Comparison of ENCODE assay signal across 15 cellular contexts in the genomic region with DNA sequence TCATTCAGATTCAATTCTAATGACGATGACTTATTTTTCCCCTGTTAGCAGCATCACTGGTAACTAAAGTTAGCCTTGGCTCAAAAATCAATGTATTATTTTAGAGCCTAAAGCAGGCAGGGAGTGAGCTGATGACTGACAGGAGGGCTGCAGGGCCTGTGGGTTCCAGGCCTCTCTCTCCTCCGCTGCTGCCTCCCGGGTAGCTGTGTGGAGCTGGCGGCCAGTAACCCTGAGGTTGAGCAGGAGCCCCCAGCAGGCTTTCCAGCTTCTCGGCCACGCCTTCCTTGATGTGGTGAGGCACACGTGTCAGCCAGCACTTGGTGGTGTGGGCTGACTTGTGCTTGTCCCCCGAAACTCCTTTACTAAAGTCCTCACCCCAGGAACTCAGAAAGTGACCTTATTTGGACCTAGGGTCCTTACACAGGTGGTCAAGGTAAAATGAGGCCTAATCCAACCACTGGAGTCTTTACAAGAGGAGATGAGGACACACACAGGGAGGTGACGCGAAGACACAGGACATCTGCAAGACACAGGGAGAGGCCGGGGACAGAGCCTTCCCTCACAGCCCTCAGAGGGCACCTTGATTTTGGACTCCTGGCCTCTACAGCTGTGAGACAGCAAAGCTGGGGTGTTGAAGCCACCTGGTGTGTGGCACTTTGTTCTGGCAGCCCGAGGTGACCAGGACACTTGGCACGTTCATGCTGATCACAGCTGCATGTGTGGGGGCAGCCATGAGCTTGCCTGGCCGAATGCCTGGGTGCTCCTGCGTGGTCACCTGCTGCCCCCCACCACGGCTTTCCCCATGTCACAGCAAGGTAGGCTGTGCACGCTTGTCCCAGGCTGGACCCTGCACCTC.
DNase-seq lines count a peak whose midpoint lies in the region; ATAC-seq lines count a peak whose summit lies in the region.
"Had no signal": no experiment of that assay in that cellular context is flagged by ENCODE, and none has a peak within 500 bp of the region (broad histone marks: within the 10 kb centered on the region; RNA-seq: fewer than 3 reads in every experiment).

No MANE protein-coding gene starts in this region.

- no peak overlapping the region for H2BK120ac ChIP-seq in neuronal stem cell (ENCODE audit: low read depth, low read length)

- H3K4me1 Mint-ChIP-seq in activated naive CD8-positive, alpha-beta T cell treated with anti-CD3 and anti-CD28 coated beads for 36 hours: peaks cover 2% of the 10 kb centered on the region
- H3K4me1 Mint-ChIP-seq: CD8-positive, alpha-beta memory T cell; T-cell had no signal

- no peak overlapping the region for H3K4me3 ChIP-seq in BLaER1 treated with 17β-estradiol and CSF1 and Interleukin-3, amounts not matched to agents 10 nM and 100 nM
- no peak overlapping the region for H3K4me3 ChIP-seq in neuronal stem cell (ENCODE audit: low read length in 2 of 2)

- H3K27me3 ChIP-seq in BLaER1 treated with 17β-estradiol and CSF1 and Interleukin-3, amounts not matched to agents 10 nM and 100 nM: peaks cover 0 to 21% (median 0%) of the 10 kb centered on the region in 11 experiments; a peak in 3 of 22 replicates
- H3K27me3 ChIP-seq in neuronal stem cell (ENCODE audit: control insufficient read depth in 3 of 3, insufficient read depth in 3 of 3, low read depth in 1 of 3, low read length in 3 of 3): no peaks in the 10 kb centered on the region

- H3K27me3 Mint-ChIP-seq in activated naive CD8-positive, alpha-beta T cell treated with anti-CD3 and anti-CD28 coated beads for 36 hours: peaks cover 3% of the 10 kb centered on the region

- intact Hi-C loops in cardiac septum (cut with DNase I): loop anchor here (2.0 to 5.0 kb wide), 2 partner anchors 27 to 57 kb away; no protein-coding TSS in a partner anchor

- H3K27ac ChIP-seq in BLaER1 treated with 17β-estradiol and CSF1 and Interleukin-3, amounts not matched to agents 10 nM and 100 nM: peak overlapping the region in 5 of 11 experiments; percentile 30 to 89 (median 87); a peak in 8 of 22 replicates
- H3K27ac ChIP-seq in neuronal stem cell (replicated peaks; ENCODE audit: low read length): no peak overlapping the region
- H3K27ac ChIP-seq: VCaP had no signal

- no CpG with 5 or more reads among the region's 17 CpGs for WGBS in neuronal stem cell (ENCODE audit: extremely low coverage in 2 of 2, insufficient read length in 2 of 2, insufficient replicate concordance in 1 of 2), 2 donors

- peak overlapping the region; percentile 76 for H3K18ac ChIP-seq in neuronal stem cell (ENCODE audit: low read length)

- no peaks in the 10 kb centered on the region for H3K36me3 ChIP-seq in BLaER1 treated with 17β-estradiol and CSF1 and Interleukin-3, amounts not matched to agents 10 nM and 100 nM
- H3K36me3 ChIP-seq in neuronal stem cell (replicated peaks in 1 of 2; ENCODE audit: control insufficient read depth in 2 of 2, insufficient read depth in 2 of 2, low read length in 2 of 2): no peaks in the 10 kb centered on the region

- H3K23ac ChIP-seq in neuronal stem cell (ENCODE audit: low read depth, low read length, poor library complexity): peak overlapping the region; percentile 67

- no peak overlapping the region for H3K4ac ChIP-seq in neuronal stem cell (ENCODE audit: low read length)

- H3K4me3 Mint-ChIP-seq in activated naive CD8-positive, alpha-beta T cell treated with anti-CD3 and anti-CD28 coated beads for 36 hours: no peak overlapping the region
- H3K4me3 Mint-ChIP-seq: activated naive CD4-positive, alpha-beta T cell treated with anti-CD3 and anti-CD28 coated beads for 36 hours; CD8-positive, alpha-beta memory T cell; IgD-negative memory B cell; T-cell had no signal

- H3K9me3 ChIP-seq in BLaER1 treated with 17β-estradiol and CSF1 and Interleukin-3, amounts not matched to agents 10 nM and 100 nM (replicated peaks in 1 of 11): no peaks in the 10 kb centered on the region
- H3K9me3 ChIP-seq in neuronal stem cell (replicated peaks in 1 of 2; ENCODE audit: control insufficient read depth in 2 of 2, insufficient read depth in 1 of 2, low read depth in 1 of 2, low read length in 2 of 2): no peaks in the 10 kb centered on the region

- no peak overlapping the region for H2BK12ac ChIP-seq in neuronal stem cell (ENCODE audit: low read length)

- no peak overlapping the region for H3K27ac Mint-ChIP-seq in activated naive CD8-positive, alpha-beta T cell treated with anti-CD3 and anti-CD28 coated beads for 36 hours
- H3K27ac Mint-ChIP-seq: activated naive CD4-positive, alpha-beta T cell treated with anti-CD3 and anti-CD28 coated beads for 36 hours; IgD-negative memory B cell; T-cell had no signal

- peaks cover 75 to 100% (median 100%) of the 10 kb centered on the region in 10 experiments for H3K4me1 ChIP-seq in BLaER1 treated with 17β-estradiol and CSF1 and Interleukin-3, amounts not matched to agents 10 nM and 100 nM
- H3K4me1 ChIP-seq in neuronal stem cell (ENCODE audit: control insufficient read depth in 2 of 2, insufficient read depth in 1 of 2, low read depth in 1 of 2, low read length in 2 of 2): peaks cover 0 to 12% of the 10 kb centered on the region in 2 donors

- peak; percentile 40 for DNase-seq in activated CD8-positive, alpha-beta memory T cell treated with anti-CD3 and anti-CD28 coated beads for 24 hours
- DNase-seq in cardiac septum (ENCODE audit: low spot score) (peak; percentile 69), neuronal stem cell (ENCODE audit: low spot score) (no peak), kidney glomerular epithelial cell (lab: John Stamatoyannopoulos, UW) (no peak), hippocampal formation (lab: John Stamatoyannopoulos, UW) (no peak)
- DNase-seq in activated naive CD8-positive, alpha-beta T cell treated with anti-CD3 and anti-CD28 coated beads for 36 hours: no peak
- DNase-seq: activated naive CD4-positive, alpha-beta T cell treated with anti-CD3 and anti-CD28 coated beads for 36 hours; CD8-positive, alpha-beta memory T cell; NCI-H1105; stimulated activated naive CD4-positive, alpha-beta T cell had no signal

- no peaks in the 10 kb centered on the region; a peak in 2 of 22 replicates for H4K20me1 ChIP-seq in BLaER1 treated with 17β-estradiol and CSF1 and Interleukin-3, amounts not matched to agents 10 nM and 100 nM

- no peak overlapping the region for H4K91ac ChIP-seq in neuronal stem cell (ENCODE audit: low read depth, low read length, poor library complexity)

- no peak for ATAC-seq in GM19463 (IDR thresholded peaks at IDR 0.05; ENCODE audit: unreplicated experiment)
- ATAC-seq: T-cell had no signal

- H2AFZ ChIP-seq in neuronal stem cell (ENCODE audit: low read length): no peak overlapping the region

- peak overlapping the region; percentile 35 for H2BK5ac ChIP-seq in neuronal stem cell (ENCODE audit: low read length)

- H3K79me1 ChIP-seq in neuronal stem cell (ENCODE audit: low read depth, low read length): peaks cover 2% of the 10 kb centered on the region

- no peak overlapping the region for H4K8ac ChIP-seq in neuronal stem cell (ENCODE audit: low read depth, low read length)

- no peak overlapping the region for H3K14ac ChIP-seq in neuronal stem cell (ENCODE audit: low read length)

- H2AK5ac ChIP-seq in neuronal stem cell (ENCODE audit: low read depth, low read length): peak overlapping the region; percentile 68

- no peaks in the 10 kb centered on the region for H3K36me3 Mint-ChIP-seq in activated naive CD8-positive, alpha-beta T cell treated with anti-CD3 and anti-CD28 coated beads for 36 hours
- H3K36me3 Mint-ChIP-seq: CD8-positive, alpha-beta memory T cell; T-cell had no signal

- peak overlapping the region; percentile 80 to 100 (median 97) for H3K4me2 ChIP-seq in BLaER1 treated with 17β-estradiol and CSF1 and Interleukin-3, amounts not matched to agents 10 nM and 100 nM
- no peak overlapping the region for H3K4me2 ChIP-seq in neuronal stem cell (ENCODE audit: insufficient read depth, low read length, poor library complexity, severe bottlenecking)

- H3K9me3 Mint-ChIP-seq in activated naive CD8-positive, alpha-beta T cell treated with anti-CD3 and anti-CD28 coated beads for 36 hours: no peaks in the 10 kb centered on the region
- H3K9me3 Mint-ChIP-seq: activated naive CD4-positive, alpha-beta T cell treated with anti-CD3 and anti-CD28 coated beads for 36 hours; CD8-positive, alpha-beta memory T cell; IgD-negative memory B cell; T-cell had no signal

- H2BK15ac ChIP-seq in neuronal stem cell (ENCODE audit: low read length): peak overlapping the region; percentile 3

- H3K9ac ChIP-seq in BLaER1 treated with 17β-estradiol and CSF1 and Interleukin-3, amounts not matched to agents 10 nM and 100 nM: peak overlapping the region in 3 of 11 experiments; percentile 83 to 85 (median 83); a peak in 4 of 22 replicates
- H3K9ac ChIP-seq in neuronal stem cell (ENCODE audit: low read depth, low read length, poor library complexity): peak overlapping the region; percentile 2

Comparison
In these comparisons a context has a peak if more than half of its experiments do, and no peak if none do; other contexts are left out.
1. DNase-seq: peak in activated CD8-positive, alpha-beta memory T cell treated with anti-CD3 and anti-CD28 coated beads for 24 hours (single experiment) and cardiac septum (single experiment); none in neuronal stem cell (single experiment), kidney glomerular epithelial cell (single experiment), hippocampal formation (0 of 2) and activated naive CD8-positive, alpha-beta T cell treated with anti-CD3 and anti-CD28 coated beads for 36 hours (single experiment).